In the genomic region with DNA sequence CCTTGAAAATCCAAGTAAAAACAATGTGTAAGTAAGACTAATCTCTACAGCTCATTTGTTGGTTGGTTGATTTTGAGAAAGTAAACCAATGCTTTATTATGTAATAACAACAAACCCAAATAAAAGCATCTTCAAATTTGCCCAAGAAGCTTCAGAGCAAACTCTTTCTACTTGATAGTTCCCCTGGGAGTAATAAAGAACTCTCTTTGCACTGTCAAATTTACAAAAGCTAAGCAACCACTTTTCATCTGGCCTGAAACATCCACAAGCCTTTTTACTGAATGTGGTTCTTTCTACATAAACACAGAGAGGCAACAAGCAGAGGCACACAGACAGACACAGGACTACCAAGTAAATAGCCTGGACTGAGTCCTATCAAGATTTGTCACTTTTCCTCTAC, we compare ENCODE assay signal across 17 cellular contexts. TPM values are rescaled to one million over a fixed set of nuclear protein-coding genes. Genes with fewer than 3 reads are reported as not detected.
"Had no signal": no experiment of that assay in that cellular context is flagged by ENCODE, and none has a peak within 500 bp of the region (broad histone marks: within the 10 kb centered on the region; RNA-seq: fewer than 3 reads in every experiment).

No MANE protein-coding gene starts in this region.

- H3K27me3 ChIP-seq: thyroid gland had no signal

- H3K27ac ChIP-seq: thyroid gland had no signal

- DNase-seq: activated CD4-positive, alpha-beta memory T cell treated with anti-CD3 and anti-CD28 coated beads, Interleukin-2, amount 10 ng/mL, durations not matched to agents 7 days and 5 days; activated CD4-positive, alpha-beta T cell treated with anti-CD3 and anti-CD28 coated beads for 48 hours; activated CD4-positive, CD25-positive, alpha-beta regulatory T cell; activated effector memory CD4-positive, alpha-beta T cell treated with anti-CD3 and anti-CD28 coated beads, Interleukin-2, amount 50 U/mL, for 16 hours; activated naive CD4-positive, alpha-beta T cell treated with anti-CD3 and anti-CD28 coated beads, Interleukin-2, amount 50 U/mL, for 16 hours; activated naive CD8-positive, alpha-beta T cell treated with anti-CD3 and anti-CD28 coated beads, Interleukin-2, amount 50 U/mL, for 24 hours; erythroblast; foreskin melanocyte; hippocampal formation; left ventricle myocardium superior; mammary epithelial cell; naive B cell; retina; stimulated activated CD4-positive, alpha-beta T cell treated with anti-CD3 and anti-CD28 coated beads, Interleukin-1b, Interleukin-23, amount 100 ng/mL, for 48 hours; substantia nigra; T1000; thyroid gland had no signal

- ATAC-seq: activated naive CD8-positive, alpha-beta T cell treated with anti-CD3 and anti-CD28 coated beads, Interleukin-2, amount 50 U/mL, for 24 hours; left ventricle myocardium superior had no signal

- H3K4me1 ChIP-seq: thyroid gland had no signal

- H3K4me3 ChIP-seq: thyroid gland had no signal

- H3K9me3 ChIP-seq: thyroid gland had no signal

RNA-seq across cellular contexts. Expression of a gene that starts 28.8 kb away (rescaled TPM):
- polyA plus RNA-seq: mammary epithelial cell had no signal
